Comparison of ENCODE assay signal across 25 cellular contexts in genomic region chr15:95556225-95556624, GRCh38.
DNase-seq lines count a peak whose midpoint lies in the region; TF ChIP-seq lines count a peak whose summit lies in the region.
"Had no signal": no experiment of that assay in that cellular context is flagged by ENCODE, and none has a peak within 500 bp of the region (broad histone marks: within the 10 kb centered on the region; RNA-seq: fewer than 3 reads in every experiment).

No MANE protein-coding gene starts in this region.

- H3K27ac ChIP-seq in fibroblast of lung (ENCODE audit: insufficient read depth, low read length): no peak overlapping the region
- H3K27ac ChIP-seq: KMS-11, parathyroid adenoma, RWPE1, upper lobe of left lung had no signal

- H3K79me2 ChIP-seq in fibroblast of lung (ENCODE audit: control insufficient read depth, insufficient read depth, low read length): no peaks in the 10 kb centered on the region
- H3K79me2 ChIP-seq: parathyroid adenoma had no signal

- peak; percentile 25 for DNase-seq in amniotic epithelial cell (ENCODE audit: low read depth)
- peak; percentile 23 to 61 for DNase-seq in fibroblast of lung (ENCODE audit: low read depth in 2 of 2)
- no peak for DNase-seq in nephron progenitor cell
- no peak for DNase-seq in EL
- no peak for DNase-seq in NCI-H774 (lab: John Stamatoyannopoulos, UW)
- DNase-seq in central memory CD4-positive, alpha-beta T cell: no peak
- no peak for DNase-seq in NCI-H345 (lab: John Stamatoyannopoulos, UW)
- DNase-seq: activated CD4-positive, alpha-beta T cell treated with anti-CD3 and anti-CD28 coated beads, Interleukin-2, amount 50 U/mL, for 48 hours; activated naive CD4-positive, alpha-beta T cell treated with anti-CD3 and anti-CD28 coated beads, Interleukin-2, amount 50 U/mL, for 16 hours; Calu3; cerebellar nuclear complex; DMS79 treated with DMSO at 0.1 percent for 48 hours; hippocampal formation; left ventricle myocardium inferior; naive B cell; NCI-H1436 treated with DMSO at 0.1 percent for 48 hours; NCI-H2107; NCI-H446; upper lobe of left lung had no signal

- H3K9me3 ChIP-seq in fibroblast of lung (ENCODE audit: control insufficient read depth, insufficient read depth, low read depth, low read length): no peaks in the 10 kb centered on the region
- H3K9me3 ChIP-seq: HAP-1, left ventricle myocardium inferior, upper lobe of left lung had no signal

- H3K4me1 Mint-ChIP-seq in nephron progenitor cell: peaks cover 50% of the 10 kb centered on the region
- H3K4me1 Mint-ChIP-seq: CD14-positive monocyte, naive B cell had no signal

- H3K4me3 ChIP-seq in fibroblast of lung (replicated peaks in 1 of 4; ENCODE audit: control extremely low read depth in 1 of 4, insufficient read depth in 1 of 4, low read depth in 3 of 4, low read length in 4 of 4): no peak overlapping the region
- H3K4me3 ChIP-seq: HAP-1, left ventricle myocardium inferior, upper lobe of left lung had no signal

- peak overlapping the region; percentile 98 for H3K27ac Mint-ChIP-seq in nephron progenitor cell
- H3K27ac Mint-ChIP-seq: activated T-helper 1 cell treated with anti-CD3 and anti-CD28 coated beads, Interleukin-12 subunit alpha, Interleukin-12 subunit beta, Interleukin-2, Interleukin-4 antibody, amounts not matched to agents 30 ng/mL and 10 ng/mL and 1 ng/mL, durations not matched to agents 14 hours and 24 hours and 36 hours; CD14-positive monocyte; naive B cell had no signal

- peaks cover 4% of the 10 kb centered on the region for H3K9me3 Mint-ChIP-seq in nephron progenitor cell
- H3K9me3 Mint-ChIP-seq: activated T-helper 1 cell treated with anti-CD3 and anti-CD28 coated beads, Interleukin-12 subunit alpha, Interleukin-12 subunit beta, Interleukin-2, Interleukin-4 antibody, amounts not matched to agents 30 ng/mL and 10 ng/mL and 1 ng/mL, durations not matched to agents 14 hours and 24 hours and 36 hours; naive B cell had no signal

- peaks cover 11% of the 10 kb centered on the region for H3K4me1 ChIP-seq in fibroblast of lung (ENCODE audit: control insufficient read depth, extremely low read depth, insufficient read depth, low read length)
- H3K4me1 ChIP-seq: parathyroid adenoma had no signal

- H3K36me3 Mint-ChIP-seq in nephron progenitor cell (ENCODE audit: low read depth): no peaks in the 10 kb centered on the region
- H3K36me3 Mint-ChIP-seq: CD14-positive monocyte, naive B cell had no signal

- no peaks in the 10 kb centered on the region for H3K27me3 Mint-ChIP-seq in nephron progenitor cell (ENCODE audit: low read depth, poor library complexity)
- H3K27me3 Mint-ChIP-seq: naive B cell had no signal

- no peak overlapping the region for H3K9ac ChIP-seq in fibroblast of lung (ENCODE audit: insufficient read depth, low read length)
- H3K9ac ChIP-seq: KMS-11, parathyroid adenoma had no signal

- no peaks in the 10 kb centered on the region for H3K36me3 ChIP-seq in fibroblast of lung (ENCODE audit: control insufficient read depth, insufficient read depth, low read length)
- H3K36me3 ChIP-seq: HAP-1, left ventricle myocardium inferior, upper lobe of left lung had no signal

- TF ChIP-seq CTCF in fibroblast of lung (conservative IDR thresholded peaks at IDR 0.05 in 1 of 2, IDR thresholded peaks at IDR 0.05 in 1 of 2; ENCODE audit: low read depth in 1 of 2, low read length in 2 of 2): no peak
- TF ChIP-seq CTCF in nephron progenitor cell (IDR thresholded peaks at IDR 0.05): no peak

- H3K4me2 ChIP-seq in fibroblast of lung (ENCODE audit: extremely low read depth, insufficient read depth, low read length): no peak overlapping the region
- H3K4me2 ChIP-seq: KMS-11 had no signal

- H3K27me3 ChIP-seq in fibroblast of lung (ENCODE audit: control insufficient read depth, insufficient read depth, low read length): no peaks in the 10 kb centered on the region
- H3K27me3 ChIP-seq: upper lobe of left lung had no signal

- H3K4me3 Mint-ChIP-seq in nephron progenitor cell: peak overlapping the region; percentile 56
- H3K4me3 Mint-ChIP-seq: activated T-helper 1 cell treated with anti-CD3 and anti-CD28 coated beads, Interleukin-12 subunit alpha, Interleukin-12 subunit beta, Interleukin-2, Interleukin-4 antibody, amounts not matched to agents 30 ng/mL and 10 ng/mL and 1 ng/mL, durations not matched to agents 14 hours and 24 hours and 36 hours; CD14-positive monocyte; naive B cell had no signal

- H2AFZ ChIP-seq in fibroblast of lung (ENCODE audit: low read length): no peak overlapping the region
- H2AFZ ChIP-seq: parathyroid adenoma had no signal

- no peaks in the 10 kb centered on the region for H4K20me1 ChIP-seq in fibroblast of lung (ENCODE audit: control insufficient read depth, extremely low read depth, insufficient read depth, low read length)

Comparison
In these comparisons a context has a peak if more than half of its experiments do, and no peak if none do; other contexts are left out.
1. DNase-seq: peak in amniotic epithelial cell (single experiment) and fibroblast of lung (2 of 2); none in nephron progenitor cell (single experiment), EL (single experiment), NCI-H774 (single experiment), central memory CD4-positive, alpha-beta T cell (single experiment) and NCI-H345 (single experiment).